Comparison of ENCODE assay signal across 2 cellular contexts in the genomic region with DNA sequence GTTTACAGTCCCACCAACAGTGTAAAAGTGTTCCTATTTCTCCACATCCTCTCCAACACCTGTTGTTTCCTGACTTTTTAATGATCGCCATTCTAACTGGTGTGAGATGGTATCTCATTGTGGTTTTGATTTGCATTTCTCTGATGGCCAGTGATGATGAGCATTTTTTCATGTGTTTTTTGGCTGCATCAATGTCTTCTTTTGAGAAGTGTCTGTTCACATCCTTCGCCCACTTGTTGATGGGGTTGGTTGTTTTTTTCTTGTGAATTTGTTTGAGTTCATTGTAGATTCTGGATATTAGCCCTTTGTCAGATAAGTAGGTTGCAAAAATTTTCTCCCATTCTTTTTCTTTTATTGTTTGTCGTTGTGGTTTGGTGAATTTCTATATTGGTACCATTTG.
A peak's percentile ranks its signal among the peaks of the same experiment; 100 is the strongest.
DNase-seq lines count a peak whose midpoint lies in the region; TF ChIP-seq lines count a peak whose summit lies in the region.
"Not testable (repeated sequence)": the region's sequence is repeated elsewhere in the genome, so short reads cannot be mapped to it uniquely, and the experiment has no call there.

No MANE protein-coding gene starts in this region.

- H3K36me3 ChIP-seq in HEK293 (ENCODE audit: control insufficient read depth in 2 of 2, insufficient read depth in 1 of 2, low read length in 2 of 2); adipocyte (ENCODE audit: control insufficient read depth, insufficient read depth, low read length, severe bottlenecking): not testable (repeated sequence)

- DNase-seq in adipocyte (ENCODE audit: low read depth), result not testable (repeated sequence)

- not testable (repeated sequence) for H3K9ac ChIP-seq in adipocyte (ENCODE audit: low read length)

- not testable (repeated sequence) for H3K4me1 ChIP-seq in HEK293 (ENCODE audit: control insufficient read depth, insufficient read depth, low read length); adipocyte (ENCODE audit: control insufficient read depth, insufficient read depth, low read length)

- H3K4me3 ChIP-seq in HEK293 (ENCODE audit: low read depth, low read length), result not testable (repeated sequence)
- H3K4me3 ChIP-seq in adipocyte (ENCODE audit: low read length), result peak overlapping the region; percentile 17

- not testable (repeated sequence) for TF ChIP-seq CTCF in HEK293 (tag by site-specific recombination; IDR thresholded peaks at IDR 0.05)

- H3K9me3 ChIP-seq in HEK293 (ENCODE audit: control insufficient read depth, insufficient read depth, low read depth, low read length), result not testable (repeated sequence)
- H3K9me3 ChIP-seq in adipocyte (ENCODE audit: control insufficient read depth, low read length), result peaks cover 15% of the 10 kb centered on the region

- not testable (repeated sequence) for H3K27ac ChIP-seq in HEK293 (ENCODE audit: extremely low read depth, low read depth, low read length)

- POLR2A ChIA-PET in HEK293 (lab: Yijun Ruan, JAX), result not testable (repeated sequence)

- CTCF ChIA-PET in HEK293 (lab: Yijun Ruan, JAX), result not testable (repeated sequence)

- not testable (repeated sequence) for H3K27me3 ChIP-seq in adipocyte (replicated peaks; ENCODE audit: control insufficient read depth, insufficient read depth, low read length)

TF ChIP-seq in HEK293, 187 proteins besides CTCF, POLR2A, EP300 and RAD21:
- peak; percentile 77 for TF ChIP-seq SCRT2 (tag by site-specific recombination; IDR thresholded peaks at IDR 0.05)
- peak; percentile 83; the same call in 1 of the 2 replicates for TF ChIP-seq SCRT1 (tag by site-specific recombination; IDR thresholded peaks at IDR 0.05; ENCODE audit: borderline replicate concordance)
